7 cellular contexts compared by ENCODE assay signal in genomic region chr3:195228886-195229285, GRCh38. TPM values are rescaled to one million over a fixed set of nuclear protein-coding genes. Genes with fewer than 3 reads are reported as not detected.
DNase-seq lines count a peak whose midpoint lies in the region; FAIRE-seq and TF ChIP-seq lines count a peak whose summit lies in the region.
"Not testable (repeated sequence)": the region's sequence is repeated elsewhere in the genome, so short reads cannot be mapped to it uniquely, and the experiment has no call there.

No MANE protein-coding gene starts in this region.

- H3K9ac ChIP-seq in kidney (ENCODE audit: low read length in 2 of 2), result not testable (repeated sequence)

- TF ChIP-seq EP300 in sigmoid colon (IDR thresholded peaks at IDR 0.05); stomach (IDR thresholded peaks at IDR 0.05): not testable (repeated sequence)

- H3K4me1 Mint-ChIP-seq in osteocyte (ENCODE audit: unreplicated experiment), result peaks cover 23% of the 10 kb centered on the region

- intact Hi-C loops in kidney (cut with DNase I); sigmoid colon (cut with DNase I); stomach (cut with DNase I; ENCODE audit: low total_unique reads): not testable (repeated sequence)

- not testable (repeated sequence) for H3K27me3 ChIP-seq in Peyer's patch, sigmoid colon, stomach

- H3K9me3 ChIP-seq in Peyer's patch; kidney (ENCODE audit: control insufficient read depth in 1 of 2, low read length in 2 of 2); sigmoid colon; stomach: not testable (repeated sequence)

- H3K27me3 Mint-ChIP-seq in osteocyte (ENCODE audit: unreplicated experiment), result not testable (repeated sequence)

- not testable (repeated sequence) for TF ChIP-seq CTCF in Peyer's patch (IDR thresholded peaks at IDR 0.05); kidney (IDR thresholded peaks at IDR 0.05; ENCODE audit: borderline replicate concordance, extremely low read depth, insufficient read depth); osteocyte (IDR thresholded peaks at IDR 0.05); sigmoid colon (IDR thresholded peaks at IDR 0.05); stomach (IDR thresholded peaks at IDR 0.05)

- TF ChIP-seq POLR2A in Peyer's patch (IDR thresholded peaks at IDR 0.05); sigmoid colon (IDR thresholded peaks at IDR 0.05); stomach (IDR thresholded peaks at IDR 0.05): not testable (repeated sequence)

- WGBS in sigmoid colon, 2 donors, result 94 to 95% methylated on average over 5 of the region's 5 CpGs
- 90 to 98% (median 96%) methylated on average over 5 of the region's 5 CpGs for WGBS in stomach, 5 donors

- not testable (repeated sequence) for H3K4me3 ChIP-seq in Peyer's patch; kidney (ENCODE audit: low read length in 2 of 2); sigmoid colon; stomach

- H3K4me1 ChIP-seq in Peyer's patch; kidney (ENCODE audit: control insufficient read depth in 1 of 2, insufficient read depth in 1 of 2, low read depth in 1 of 2, low read length in 2 of 2); stomach: not testable (repeated sequence)
- peaks cover 0 to 13% (median 11%) of the 10 kb centered on the region in 4 donors for H3K4me1 ChIP-seq in sigmoid colon

- peak in 2 of 3 donors; percentile 13 to 14 for DNase-seq in Peyer's patch
- DNase-seq in activated effector memory CD4-positive, alpha-beta T cell treated with anti-CD3 and anti-CD28 coated beads, Interleukin-2, amount 50 U/mL, for 16 hours, result peak; percentile 22
- peak; percentile 4 for DNase-seq in kidney
- peak; percentile 49 for DNase-seq in osteocyte (ENCODE audit: extremely low spot score, unreplicated experiment)
- peak; percentile 37 for DNase-seq in sigmoid colon
- peak; percentile 10 for DNase-seq in stomach
- DNase-seq in ureter (ENCODE audit: low spot score), result peak; percentile 8

- not testable (repeated sequence) for H3K36me3 ChIP-seq in Peyer's patch; kidney (ENCODE audit: control insufficient read depth in 1 of 2, insufficient read depth in 2 of 2, low read length in 2 of 2); sigmoid colon; stomach

- H3K27ac ChIP-seq in Peyer's patch; kidney (ENCODE audit: low read depth in 2 of 2, low read length in 2 of 2); sigmoid colon; stomach: not testable (repeated sequence)

- H3K36me3 Mint-ChIP-seq in osteocyte (ENCODE audit: unreplicated experiment), result not testable (repeated sequence)

- not testable (repeated sequence) for H3K9me3 Mint-ChIP-seq in osteocyte (ENCODE audit: unreplicated experiment)

- H3K4me3 Mint-ChIP-seq in osteocyte (ENCODE audit: unreplicated experiment), result not testable (repeated sequence)

- H3K27ac Mint-ChIP-seq in osteocyte (ENCODE audit: unreplicated experiment), result not testable (repeated sequence)

- not testable (repeated sequence) for FAIRE-seq in kidney (lab: Jason Lieb, UNC)

RNA-seq across cellular contexts. Expression of gene XXYLT1, which starts 42.1 kb away (rescaled TPM):
- total RNA-seq in Peyer's patch, result 10 to 100 TPM in 1 of 4 donors, 1 to 10 TPM in 3; 5.4 to 18.2 (median 6.9) TPM
- 10.7 TPM for total RNA-seq in kidney
- 5.7 TPM for polyA plus RNA-seq in kidney (ENCODE audit: insufficient read depth, low read depth, low replicate concordance)
- total RNA-seq in osteocyte, result 35.1 and 35.8 TPM in 2 replicates
- total RNA-seq in sigmoid colon, result 10 to 100 TPM; 11.1 to 13.8 (median 11.7) TPM
- 1 to 10 TPM; 2.5 to 6.8 (median 3.0) TPM for polyA plus RNA-seq in sigmoid colon
- 10 to 100 TPM in 4 of 5 donors, not detected in 1; 11.4 to 41.5 (median 13.8) TPM for total RNA-seq in stomach
- polyA plus RNA-seq in stomach, result 1 to 10 TPM; 2.1 to 6.9 (median 2.6) TPM
- 19.7 TPM for total RNA-seq in ureter
